In genomic region chr7:17038160-17038782, GRCh38 we compare ENCODE assay signal across 16 cellular contexts.
DNase-seq lines count a peak whose midpoint lies in the region; ATAC-seq, FAIRE-seq and TF ChIP-seq lines count a peak whose summit lies in the region.
"Had no signal": no experiment of that assay in that cellular context is flagged by ENCODE, and none has a peak within 500 bp of the region (broad histone marks: within the 10 kb centered on the region; RNA-seq: fewer than 3 reads in every experiment).

No MANE protein-coding gene starts in this region.

- TF ChIP-seq POLR2A in GM12892 (IDR thresholded peaks at IDR 0.05; ENCODE audit: low read depth, low read length): no peak
- TF ChIP-seq POLR2A in HepG2 (IDR thresholded peaks at IDR 0.05; ENCODE audit: insufficient read depth in 1 of 2, low read depth in 2 of 2, low read length in 2 of 2): no peak

- FAIRE-seq in GM12892 (lab: Jason Lieb, UNC) (peak; percentile 61), HepG2 (lab: Jason Lieb, UNC) (no peak), small intestine (lab: Jason Lieb, UNC) (no peak)
- FAIRE-seq: islet of Langerhans had no signal

- H3K9me3 ChIP-seq in HepG2 (ENCODE audit: low read length) (no peaks in the 10 kb centered on the region), small intestine (ENCODE audit: control insufficient read depth, low read depth) (no peaks in the 10 kb centered on the region)
- H3K9me3 ChIP-seq: HAP-1 had no signal

- intact Hi-C loops in HepG2 (cut with micrococcal nuclease; ENCODE audit: unreplicated experiment): loop anchor here (2.0 kb wide), 1 partner anchor 17 kb away; no protein-coding TSS in a partner anchor

- H2AFZ ChIP-seq in HepG2 (ENCODE audit: low read length): no peak overlapping the region

- no peaks in the 10 kb centered on the region for H3K27me3 ChIP-seq in HepG2 (ENCODE audit: control insufficient read depth in 1 of 2, insufficient read depth in 2 of 2, low read length in 2 of 2)
- no peaks in the 10 kb centered on the region for H3K27me3 ChIP-seq in small intestine (ENCODE audit: control insufficient read depth in 2 of 2, insufficient read depth in 2 of 2, low read length in 2 of 2)
- H3K27me3 ChIP-seq: cardiac muscle cell had no signal

- H3K27ac ChIP-seq in HepG2 (ENCODE audit: extremely low read length, insufficient read depth, low read length) (no peak overlapping the region), small intestine (ENCODE audit: low read depth in 1 of 2, low read length in 1 of 2) (no peak overlapping the region)
- H3K27ac ChIP-seq: cardiac muscle cell had no signal

- no peaks in the 10 kb centered on the region for H3K36me3 ChIP-seq in HepG2 (replicated peaks in 1 of 2; ENCODE audit: control insufficient read depth in 1 of 2, insufficient read depth in 2 of 2, low read length in 2 of 2)
- H3K36me3 ChIP-seq in small intestine (ENCODE audit: control insufficient read depth in 2 of 2, insufficient read depth in 2 of 2, low read length in 2 of 2): no peaks in the 10 kb centered on the region
- H3K36me3 ChIP-seq: cardiac muscle cell, HAP-1 had no signal

- in situ Hi-C loops in HepG2 (cut with HindIII; ENCODE audit: extremely low pct_ligation_motif_present, low pct_unique_long_range_greater_than_20kb): no loop called here

- TF ChIP-seq EP300 in HepG2 (IDR thresholded peaks at IDR 0.05; ENCODE audit: low read depth in 2 of 2, low read length in 2 of 2): no peak
- TF ChIP-seq EP300 in HepG2 (CRISPR knock-in tag; IDR thresholded peaks at IDR 0.05; ENCODE audit: borderline replicate concordance): no peak

- no peaks in the 10 kb centered on the region for H4K20me1 ChIP-seq in HepG2 (ENCODE audit: insufficient read depth, low read length)

- no TSS peak for BruUV-seq in HepG2 (replicated peaks; lab: Mats Ljungman, UMichigan)

- 74% methylated on average over 3 of the region's 3 CpGs for WGBS in HepG2 (ENCODE audit: low lambda C conversion rate)
- 13 to 51% (median 27%) methylated on average over 3 of the region's 3 CpGs for WGBS in small intestine, 3 donors

- DNase-seq in GM12892 (ENCODE audit: insufficient read length) (no peak), OCI-M1 (lab: John Stamatoyannopoulos, UW) (peak; percentile 28), HepG2 (ENCODE audit: low spot score) (peak; percentile 5), small intestine (peak; percentile 47), NCI-H524 treated with DMSO at 0.1 percent for 48 hours (lab: John Stamatoyannopoulos, UW) (no peak), HEK293T (ENCODE audit: extremely low spot score) (no peak)
- no peak for DNase-seq in NK-92 treated with Interleukin-12 subunit alpha and Interleukin-12 subunit beta, amount 100 ng/mL, for 24 hours (lab: John Stamatoyannopoulos, UW)
- DNase-seq: activated CD4-positive, alpha-beta T cell treated with anti-CD3 and anti-CD28 coated beads, Interleukin-2, amount 10 ng/mL, durations not matched to agents 7 days and 5 days; activated gamma-delta T cell; DMS79 treated with DMSO at 0.1 percent for 48 hours; NCI-H1417 treated with DMSO at 0.1 percent for 48 hours; NCI-H526 had no signal

- no peak for ATAC-seq in HepG2
- ATAC-seq in HG03097 (IDR thresholded peaks at IDR 0.05; ENCODE audit: low FRiP score, unreplicated experiment): no peak

- TF ChIP-seq RAD21 in HepG2 (CRISPR knock-in tag; IDR thresholded peaks at IDR 0.05): no peak

- POLR2A ChIA-PET in HepG2 (lab: Yijun Ruan, JAX): no interaction called here
- POLR2A ChIA-PET in HEK293T (lab: Yijun Ruan, JAX): no interaction called here

- H3K9ac ChIP-seq in HepG2 (ENCODE audit: insufficient read depth, low read depth, low read length): no peak overlapping the region

- H3K79me2 ChIP-seq in HepG2 (ENCODE audit: insufficient read depth, low read length): no peaks in the 10 kb centered on the region

- H3K4me1 ChIP-seq in HepG2 (ENCODE audit: insufficient read depth, low read length): peaks cover 19% of the 10 kb centered on the region
- peaks cover 0 to 7% of the 10 kb centered on the region in 2 donors for H3K4me1 ChIP-seq in small intestine (ENCODE audit: control insufficient read depth in 2 of 2, insufficient read depth in 1 of 2, low read depth in 1 of 2, low read length in 1 of 2)
- H3K4me1 ChIP-seq: HAP-1 had no signal

- TF ChIP-seq CTCF in HepG2 (CRISPR knock-in tag; IDR thresholded peaks at IDR 0.05): no peak

- CTCF ChIA-PET in HepG2 (lab: Yijun Ruan, JAX; ENCODE audit: low intra/inter-chr PET ratio, low total read pairs): no interaction called here
- CTCF ChIA-PET in HEK293T (lab: Yijun Ruan, JAX): no interaction called here

- H3K4me3 ChIP-seq in HepG2 (replicated peaks in 1 of 3; ENCODE audit: insufficient read depth in 1 of 3, low read depth in 2 of 3, low read length in 3 of 3): no peak overlapping the region
- H3K4me3 ChIP-seq in small intestine (ENCODE audit: low read depth in 1 of 2, low read length in 2 of 2): no peak overlapping the region
- H3K4me3 ChIP-seq: cardiac muscle cell, HAP-1 had no signal

- no peak overlapping the region for H3K4me2 ChIP-seq in HepG2 (ENCODE audit: low read depth, low read length)

TF ChIP-seq in HepG2, 621 proteins besides CTCF, POLR2A, EP300 and RAD21:
- TF ChIP-seq ZIK1 (CRISPR knock-in tag; IDR thresholded peaks at IDR 0.05; ENCODE audit: borderline replicate concordance, low read depth) (no peak), ZBTB38 (CRISPR knock-in tag; IDR thresholded peaks at IDR 0.05) (no peak)

TF ChIP-seq in HEK293T, 16 proteins besides CTCF, POLR2A, EP300 and RAD21:
- TF ChIP-seq CTBP1 (IDR thresholded peaks at IDR 0.05; ENCODE audit: borderline replicate concordance) (no peak), NFRKB (IDR thresholded peaks at IDR 0.05) (no peak), TARDBP (IDR thresholded peaks at IDR 0.05) (no peak), HDGF (IDR thresholded peaks at IDR 0.05; ENCODE audit: borderline replicate concordance) (no peak)

Comparison
In these comparisons a context has a peak if more than half of its experiments do, and no peak if none do; other contexts are left out.
1. DNase-seq: peak in OCI-M1 (single experiment), HepG2 (single experiment) and small intestine (single experiment); none in GM12892 (single experiment), NK-92 treated with Interleukin-12 subunit alpha and Interleukin-12 subunit beta, amount 100 ng/mL, for 24 hours (single experiment), NCI-H524 treated with DMSO at 0.1 percent for 48 hours (single experiment) and HEK293T (single experiment).